8 cellular contexts compared by ENCODE assay signal in the genomic region with DNA sequence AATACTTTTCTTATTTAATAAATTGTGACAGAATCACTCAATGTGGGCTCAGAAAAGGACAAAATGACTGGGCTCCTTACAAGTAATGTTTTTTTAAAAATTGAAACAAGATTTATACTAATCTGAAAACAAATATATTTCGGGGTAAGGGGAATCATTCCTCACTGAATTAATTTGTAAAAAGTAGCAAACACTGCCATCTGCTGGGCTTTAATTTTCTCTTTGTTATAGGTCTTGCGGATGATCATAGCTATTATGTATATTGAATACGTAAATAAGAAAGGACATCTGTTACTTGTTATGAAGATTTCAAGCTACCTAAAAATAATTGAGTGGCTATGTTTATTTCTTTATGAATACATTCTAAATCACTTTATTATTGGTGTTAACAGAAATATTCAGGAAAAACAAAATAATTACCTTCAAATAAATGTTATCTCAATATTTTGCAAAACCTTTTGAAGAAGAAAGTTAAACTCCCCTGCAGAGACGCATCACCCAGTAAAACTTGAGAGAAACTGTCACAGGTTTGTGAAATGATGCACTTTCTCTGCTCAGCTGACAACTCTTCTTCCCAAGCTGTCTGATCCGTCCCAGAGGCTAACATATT. TPM values are rescaled to one million over a fixed set of nuclear protein-coding genes. Genes with fewer than 3 reads are reported as not detected.
DNase-seq lines count a peak whose midpoint lies in the region; ATAC-seq, FAIRE-seq and TF ChIP-seq lines count a peak whose summit lies in the region.

No MANE protein-coding gene starts in this region.

- H3K27ac Mint-ChIP-seq in WTC11, result peak overlapping the region; percentile 78; the same call in 1 of the 2 replicates

- DNase-seq in GM06990 (ENCODE audit: extremely low read depth, insufficient read length), result peak; percentile 22
- DNase-seq in NCI-H2081 treated with DMSO at 0.1 percent for 48 hours (lab: John Stamatoyannopoulos, UW), result peak; percentile 67
- no peak for DNase-seq in WTC11 (ENCODE audit: low spot score)
- peak; percentile 65 for DNase-seq in renal cortical epithelial cell (ENCODE audit: low read depth)
- no peak for DNase-seq in iPS-NIHi7 (ENCODE audit: extremely low spot score)

- H3K27me3 Mint-ChIP-seq in WTC11 (ENCODE audit: low read depth), result no peaks in the 10 kb centered on the region

- CTCF ChIA-PET in WTC11 (lab: Charles Lee), result interaction anchor here (0.6 to 2.5 kb wide), 18 partner anchors 11 to 929 kb away, joined by 3 to 17 read pairs (median 4); a partner anchor contains a TSS

- H3K27me3 ChIP-seq in GM06990 (replicated peaks; ENCODE audit: control insufficient read depth, insufficient read depth, low read length) (no peaks in the 10 kb centered on the region), gastroesophageal sphincter (no peaks in the 10 kb centered on the region)

- POLR2A ChIA-PET in WTC11 (lab: Charles Lee), result interaction anchor here (0.7 kb wide), 1 partner anchor 239 kb away, joined by 3 read pairs; no protein-coding TSS in a partner anchor

- H3K36me3 Mint-ChIP-seq in WTC11, result peaks cover 1% of the 10 kb centered on the region; the same call in 1 of the 2 replicates

- no peak for TF ChIP-seq POLR2A in gastroesophageal sphincter (IDR thresholded peaks at IDR 0.05)

- peak; percentile 97 for FAIRE-seq in A204.1 (lab: Jason Lieb, UNC)

- H3K36me3 ChIP-seq in GM06990 (ENCODE audit: control insufficient read depth, insufficient read depth, low read length), result no peaks in the 10 kb centered on the region
- no peaks in the 10 kb centered on the region for H3K36me3 ChIP-seq in gastroesophageal sphincter

- no peak overlapping the region for H3K4me3 ChIP-seq in GM06990 (replicated peaks; ENCODE audit: low read depth, low read length)
- H3K4me3 ChIP-seq in gastroesophageal sphincter, result no peak overlapping the region

- peaks cover 0 to 8% (median 0%) of the 10 kb centered on the region in 3 donors for H3K4me1 ChIP-seq in gastroesophageal sphincter

- H3K9me3 ChIP-seq in gastroesophageal sphincter, result no peaks in the 10 kb centered on the region

- TF ChIP-seq EP300 in gastroesophageal sphincter (IDR thresholded peaks at IDR 0.05), result no peak

- 0 to 14% methylated on average over 5 of the region's 5 CpGs for WGBS in gastroesophageal sphincter (ENCODE audit: low coverage in 1 of 2), 2 donors

- 0 out of 2 replicates have a peak overlapping the region, but pooled peaks have one; percentile 27 for H3K4me3 Mint-ChIP-seq in WTC11

- peak; percentile 40 for TF ChIP-seq CTCF in GM06990 (IDR thresholded peaks at IDR 0.05; ENCODE audit: insufficient read depth, low read length, poor library complexity, severe bottlenecking)
- TF ChIP-seq CTCF in WTC11 (IDR thresholded peaks at IDR 0.05), result no peak; the same call in 1 of the 2 replicates
- peak; percentile 37 to 60 (median 56) for TF ChIP-seq CTCF in gastroesophageal sphincter (IDR thresholded peaks at IDR 0.05)

- peaks cover 25% of the 10 kb centered on the region for H3K4me1 Mint-ChIP-seq in WTC11

- H3K9me3 Mint-ChIP-seq in WTC11, result no peaks in the 10 kb centered on the region

- no peak for ATAC-seq in WTC11
- no peak for ATAC-seq in gastroesophageal sphincter
- ATAC-seq in GM19023 (IDR thresholded peaks at IDR 0.05; ENCODE audit: unreplicated experiment), result no peak

- H3K27ac ChIP-seq in gastroesophageal sphincter, result peak overlapping the region in 2 of 4 donors; percentile 48 to 60

TF ChIP-seq in WTC11, 78 proteins besides CTCF, POLR2A, EP300 and RAD21:
- TF ChIP-seq, protein P1, sequence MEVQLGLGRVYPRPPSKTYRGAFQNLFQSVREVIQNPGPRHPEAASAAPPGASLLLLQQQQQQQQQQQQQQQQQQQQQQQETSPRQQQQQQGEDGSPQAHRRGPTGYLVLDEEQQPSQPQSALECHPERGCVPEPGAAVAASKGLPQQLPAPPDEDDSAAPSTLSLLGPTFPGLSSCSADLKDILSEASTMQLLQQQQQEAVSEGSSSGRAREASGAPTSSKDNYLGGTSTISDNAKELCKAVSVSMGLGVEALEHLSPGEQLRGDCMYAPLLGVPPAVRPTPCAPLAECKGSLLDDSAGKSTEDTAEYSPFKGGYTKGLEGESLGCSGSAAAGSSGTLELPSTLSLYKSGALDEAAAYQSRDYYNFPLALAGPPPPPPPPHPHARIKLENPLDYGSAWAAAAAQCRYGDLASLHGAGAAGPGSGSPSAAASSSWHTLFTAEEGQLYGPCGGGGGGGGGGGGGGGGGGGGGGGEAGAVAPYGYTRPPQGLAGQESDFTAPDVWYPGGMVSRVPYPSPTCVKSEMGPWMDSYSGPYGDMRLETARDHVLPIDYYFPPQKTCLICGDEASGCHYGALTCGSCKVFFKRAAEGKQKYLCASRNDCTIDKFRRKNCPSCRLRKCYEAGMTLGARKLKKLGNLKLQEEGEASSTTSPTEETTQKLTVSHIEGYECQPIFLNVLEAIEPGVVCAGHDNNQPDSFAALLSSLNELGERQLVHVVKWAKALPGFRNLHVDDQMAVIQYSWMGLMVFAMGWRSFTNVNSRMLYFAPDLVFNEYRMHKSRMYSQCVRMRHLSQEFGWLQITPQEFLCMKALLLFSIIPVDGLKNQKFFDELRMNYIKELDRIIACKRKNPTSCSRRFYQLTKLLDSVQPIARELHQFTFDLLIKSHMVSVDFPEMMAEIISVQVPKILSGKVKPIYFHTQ (CRISPR knock-in tag; IDR thresholded peaks at IDR 0.05), result no peak
- TF ChIP-seq RORB (CRISPR knock-in tag; IDR thresholded peaks at IDR 0.05) (no peak), CREB1 (CRISPR knock-in tag; IDR thresholded peaks at IDR 0.05) (no peak), TP53 (CRISPR knock-in tag; IDR thresholded peaks at IDR 0.05) (no peak), ZNF396 (CRISPR knock-in tag; IDR thresholded peaks at IDR 0.05; ENCODE audit: borderline replicate concordance) (no peak), RELA (CRISPR knock-in tag; IDR thresholded peaks at IDR 0.05; ENCODE audit: borderline replicate concordance) (no peak), IRF2 (CRISPR knock-in tag; IDR thresholded peaks at IDR 0.05; ENCODE audit: borderline replicate concordance, low read depth) (no peak), HMGA2 (CRISPR knock-in tag; IDR thresholded peaks at IDR 0.05) (no peak), ZNF263 (CRISPR knock-in tag; IDR thresholded peaks at IDR 0.05; ENCODE audit: low read depth) (no peak), TEAD1 (CRISPR knock-in tag; IDR thresholded peaks at IDR 0.05) (no peak)
- TF ChIP-seq, protein P2, sequence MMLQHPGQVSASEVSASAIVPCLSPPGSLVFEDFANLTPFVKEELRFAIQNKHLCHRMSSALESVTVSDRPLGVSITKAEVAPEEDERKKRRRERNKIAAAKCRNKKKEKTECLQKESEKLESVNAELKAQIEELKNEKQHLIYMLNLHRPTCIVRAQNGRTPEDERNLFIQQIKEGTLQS (CRISPR knock-in tag; conservative IDR thresholded peaks at IDR 0.05), result no peak
- TF ChIP-seq, protein P3, sequence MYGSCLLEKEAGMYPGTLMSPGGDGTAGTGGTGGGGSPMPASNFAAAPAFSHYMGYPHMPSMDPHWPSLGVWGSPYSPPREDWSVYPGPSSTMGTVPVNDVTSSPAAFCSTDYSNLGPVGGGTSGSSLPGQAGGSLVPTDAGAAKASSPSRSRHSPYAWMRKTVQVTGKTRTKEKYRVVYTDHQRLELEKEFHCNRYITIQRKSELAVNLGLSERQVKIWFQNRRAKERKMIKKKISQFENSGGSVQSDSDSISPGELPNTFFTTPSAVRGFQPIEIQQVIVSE (CRISPR knock-in tag; IDR thresholded peaks at IDR 0.05; ENCODE audit: borderline replicate concordance), result no peak

RNA-seq across cellular contexts. Expression of a gene that starts 17.8 kb away (rescaled TPM):
- total RNA-seq in WTC11 (2021) (0.09 to 0.26 TPM (median 0.16 TPM) in 3 replicates), gastroesophageal sphincter (10 to 100 TPM in 1 of 4 donors, 1 to 10 TPM in 3; 1.8 to 11.6 (median 9.4) TPM), renal cortical epithelial cell (0.52 and 2.7 TPM in 2 replicates)

Comparison
In these comparisons a context has a peak if more than half of its experiments do, and no peak if none do; other contexts are left out.
1. DNase-seq: peak in GM06990 (single experiment), NCI-H2081 treated with DMSO at 0.1 percent for 48 hours (single experiment) and renal cortical epithelial cell (single experiment); none in WTC11 (single experiment) and iPS-NIHi7 (single experiment).